8 cellular contexts compared by ENCODE assay signal in genomic region chr3:189272500-189273119, GRCh38.
A peak's percentile ranks its signal among the peaks of the same experiment; 100 is the strongest.
DNase-seq lines count a peak whose midpoint lies in the region; ATAC-seq and TF ChIP-seq lines count a peak whose summit lies in the region.

No MANE protein-coding gene starts in this region.

- H3K27me3 ChIP-seq in DOHH2 (ENCODE audit: control insufficient read depth, low read length) (peaks cover 9% of the 10 kb centered on the region), kidney epithelial cell (ENCODE audit: control insufficient read depth, insufficient read depth, low read length) (no peaks in the 10 kb centered on the region)

- no peaks in the 10 kb centered on the region for H3K4me1 ChIP-seq in DOHH2 (ENCODE audit: control insufficient read depth, low read length)

- H3K9me3 Mint-ChIP-seq in activated CD4-positive, alpha-beta memory T cell treated with anti-CD3 and anti-CD28 coated beads for 36 hours = no peaks in the 10 kb centered on the region

- H3K4me1 Mint-ChIP-seq in activated CD4-positive, alpha-beta memory T cell treated with anti-CD3 and anti-CD28 coated beads for 36 hours (ENCODE audit: low read depth) = peaks cover 26% of the 10 kb centered on the region

- POLR2A ChIA-PET in activated CD4-positive, alpha-beta memory T cell treated with anti-CD3 and anti-CD28 coated beads for 36 hours (lab: Charles Lee) = no interaction called here

- no peaks in the 10 kb centered on the region for H3F3A ChIP-seq in DOHH2 (ENCODE audit: control insufficient read depth, insufficient read depth)

- H3K36me3 ChIP-seq in DOHH2 (ENCODE audit: control insufficient read depth, low read length) (no peaks in the 10 kb centered on the region), kidney epithelial cell (ENCODE audit: control insufficient read depth, insufficient read depth, low read length) (no peaks in the 10 kb centered on the region)

- no peaks in the 10 kb centered on the region for H3K9me2 ChIP-seq in DOHH2 (replicated peaks; ENCODE audit: control insufficient read depth, low read length)

- no peak overlapping the region for H3K27ac Mint-ChIP-seq in activated CD4-positive, alpha-beta memory T cell treated with anti-CD3 and anti-CD28 coated beads for 36 hours

- no peak overlapping the region for H3K4me3 Mint-ChIP-seq in activated CD4-positive, alpha-beta memory T cell treated with anti-CD3 and anti-CD28 coated beads for 36 hours

- CTCF ChIA-PET in activated CD4-positive, alpha-beta memory T cell treated with anti-CD3 and anti-CD28 coated beads for 36 hours (lab: Charles Lee) = interaction anchor here (0.6 to 5.9 kb wide), 30 partner anchors 9 to 689 kb away, joined by 3 to 100 read pairs (median 4); no protein-coding TSS in a partner anchor

- intact Hi-C loops in activated CD4-positive, alpha-beta memory T cell treated with anti-CD3 and anti-CD28 coated beads for 36 hours (cut with micrococcal nuclease) = loop anchor here (1.0 to 5.0 kb wide), 2 partner anchors 300 to 676 kb away; no protein-coding TSS in a partner anchor

- no peaks in the 10 kb centered on the region for H3K9me3 ChIP-seq in DOHH2 (ENCODE audit: control insufficient read depth, insufficient read depth, low read length)

- H4K20me1 ChIP-seq in DOHH2 (ENCODE audit: control insufficient read depth, insufficient read depth, low read depth, low read length) = no peaks in the 10 kb centered on the region

- DNase-seq in SHP77 treated with DMSO at 0.1 percent for 48 hours (lab: John Stamatoyannopoulos, UW) (peak; percentile 20), kidney epithelial cell (ENCODE audit: low read depth) (no peak), kidney tubule cell (ENCODE audit: low spot score) (no peak)
- DNase-seq in activated CD4-positive, alpha-beta memory T cell treated with anti-CD3 and anti-CD28 coated beads for 36 hours = no peak
- DNase-seq in stimulated activated CD4-positive, alpha-beta T cell treated with anti-CD3 and anti-CD28 coated beads, Interleukin-2, amount 100 ng/mL, for 48 hours = no peak

- no peaks in the 10 kb centered on the region for H3K79me2 ChIP-seq in DOHH2 (ENCODE audit: control insufficient read depth, low read length)

- no peaks in the 10 kb centered on the region for H3K36me3 Mint-ChIP-seq in activated CD4-positive, alpha-beta memory T cell treated with anti-CD3 and anti-CD28 coated beads for 36 hours

- no peak overlapping the region for H3K27ac ChIP-seq in DOHH2 (ENCODE audit: low read depth, low read length)

- ATAC-seq in HG03442 (IDR thresholded peaks at IDR 0.05; ENCODE audit: unreplicated experiment) (peak; percentile 36), GM18517 (IDR thresholded peaks at IDR 0.05; ENCODE audit: unreplicated experiment) (no peak)

- H3K27me3 Mint-ChIP-seq in activated CD4-positive, alpha-beta memory T cell treated with anti-CD3 and anti-CD28 coated beads for 36 hours = no peaks in the 10 kb centered on the region

- H3K4me2 ChIP-seq in DOHH2 (ENCODE audit: low read length) = no peak overlapping the region

- no peak overlapping the region for H3K4me3 ChIP-seq in DOHH2 (ENCODE audit: low read length)
- no peak overlapping the region for H3K4me3 ChIP-seq in kidney epithelial cell (ENCODE audit: low read depth, low read length)

- TF ChIP-seq CTCF in DOHH2 (IDR thresholded peaks at IDR 0.05; ENCODE audit: low read depth, low read length, poor library complexity, severe bottlenecking) (peak; percentile 55), kidney epithelial cell (IDR thresholded peaks at IDR 0.05; ENCODE audit: insufficient read depth, low read length, poor library complexity, severe bottlenecking) (peak; percentile 36)
